1 cellular context compared by ENCODE assay signal in the genomic region with DNA sequence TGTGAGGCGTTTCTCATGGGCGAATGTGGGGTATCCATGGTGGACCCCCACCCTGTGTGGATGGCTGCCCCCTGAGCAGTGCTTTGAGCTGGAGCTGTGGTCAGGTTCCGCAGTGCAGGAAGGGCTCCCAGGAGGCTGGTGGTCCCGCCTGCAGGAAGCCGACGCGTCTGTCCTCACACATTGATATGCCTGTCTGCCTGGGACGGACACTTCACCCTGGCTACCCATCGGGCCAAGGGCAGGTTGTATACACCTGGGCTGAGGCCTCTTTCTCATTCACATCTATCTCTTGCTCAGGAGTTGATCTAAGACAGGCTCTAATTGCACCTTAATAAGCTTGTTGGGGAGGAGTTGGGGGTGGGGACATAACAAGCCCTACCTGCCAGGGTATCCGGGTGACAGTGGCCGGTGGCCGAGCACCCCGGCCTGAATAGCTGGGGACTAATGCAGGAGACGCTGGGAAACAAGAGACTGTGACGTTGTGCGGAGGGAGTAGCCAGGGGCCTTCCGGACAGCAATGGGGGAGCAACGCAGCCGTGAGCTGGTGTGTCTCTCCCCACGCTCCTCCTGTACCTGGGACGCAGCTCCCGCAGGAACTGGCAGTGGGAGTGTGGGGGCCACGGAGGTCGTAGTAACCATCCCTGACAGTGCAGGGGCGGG.
TF ChIP-seq lines count a peak whose summit lies in the region.

No MANE protein-coding gene starts in this region.

TF ChIP-seq in SK-N-SH treated with all-trans-retinoic acid at 6 μM for 48 hours, 23 proteins besides CTCF, POLR2A, EP300 and RAD21 (continued from another document):
- TF ChIP-seq, protein P1, sequence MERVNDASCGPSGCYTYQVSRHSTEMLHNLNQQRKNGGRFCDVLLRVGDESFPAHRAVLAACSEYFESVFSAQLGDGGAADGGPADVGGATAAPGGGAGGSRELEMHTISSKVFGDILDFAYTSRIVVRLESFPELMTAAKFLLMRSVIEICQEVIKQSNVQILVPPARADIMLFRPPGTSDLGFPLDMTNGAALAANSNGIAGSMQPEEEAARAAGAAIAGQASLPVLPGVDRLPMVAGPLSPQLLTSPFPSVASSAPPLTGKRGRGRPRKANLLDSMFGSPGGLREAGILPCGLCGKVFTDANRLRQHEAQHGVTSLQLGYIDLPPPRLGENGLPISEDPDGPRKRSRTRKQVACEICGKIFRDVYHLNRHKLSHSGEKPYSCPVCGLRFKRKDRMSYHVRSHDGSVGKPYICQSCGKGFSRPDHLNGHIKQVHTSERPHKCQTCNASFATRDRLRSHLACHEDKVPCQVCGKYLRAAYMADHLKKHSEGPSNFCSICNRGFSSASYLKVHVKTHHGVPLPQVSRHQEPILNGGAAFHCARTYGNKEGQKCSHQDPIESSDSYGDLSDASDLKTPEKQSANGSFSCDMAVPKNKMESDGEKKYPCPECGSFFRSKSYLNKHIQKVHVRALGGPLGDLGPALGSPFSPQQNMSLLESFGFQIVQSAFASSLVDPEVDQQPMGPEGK (CRISPR knock-in tag; IDR thresholded peaks at IDR 0.05; ENCODE audit: borderline replicate concordance): no peak
- TF ChIP-seq ZNF8 (CRISPR knock-in tag; IDR thresholded peaks at IDR 0.05): no peak
TF ChIP-seq in SK-N-SH treated with all-trans-retinoic acid at 6 μM for 48 hours: peak in this region for 0.
